In genomic region chr1:1157426-1157913, GRCh38 we compare ENCODE assay signal across 8 cellular contexts. TPM values are rescaled to one million over a fixed set of nuclear protein-coding genes. Genes with fewer than 3 reads are reported as not detected.
A peak's percentile ranks its signal among the peaks of the same experiment; 100 is the strongest.
DNase-seq lines count a peak whose midpoint lies in the region; ATAC-seq, FAIRE-seq and TF ChIP-seq lines count a peak whose summit lies in the region.

No MANE protein-coding gene starts in this region.

- H3K27ac Mint-ChIP-seq in T-helper 1 cell treated with Interleukin-12 subunit alpha and Interleukin-12 subunit beta and Interleukin-4 antibody, amounts not matched to agents 30 μg/mL and 1 μg/mL, for 36 hours = peak overlapping the region; percentile 76

- peak; percentile 95 for DNase-seq in GM12891 (ENCODE audit: insufficient read length, low spot score)
- DNase-seq in HS-27A (ENCODE audit: low read depth) = peak; percentile 40
- DNase-seq in anterior cingulate cortex (lab: John Stamatoyannopoulos, UW) = peak in 54 of 58 donors; percentile 10 to 86 (median 62)
- DNase-seq in right atrium auricular region (ENCODE audit: low spot score) = peak; percentile 79
- peak; percentile 83 to 92 for DNase-seq in psoas muscle
- no peak for DNase-seq in NCI-H1694 (lab: John Stamatoyannopoulos, UW)
- DNase-seq in NCI-H748 (lab: John Stamatoyannopoulos, UW; ENCODE audit: unreplicated experiment) = no peak

- H3K4me1 ChIP-seq in right atrium auricular region = peaks cover 0 to 15% of the 10 kb centered on the region in 2 donors
- H3K4me1 ChIP-seq in psoas muscle = peaks cover 10% of the 10 kb centered on the region

- peak; percentile 50 for FAIRE-seq in GM12891 (lab: Jason Lieb, UNC)

- peaks cover 11% of the 10 kb centered on the region for H3K36me3 Mint-ChIP-seq in T-helper 1 cell treated with Interleukin-12 subunit alpha and Interleukin-12 subunit beta and Interleukin-4 antibody, amounts not matched to agents 30 μg/mL and 1 μg/mL, for 36 hours (ENCODE audit: low read depth)

- H3K9me3 ChIP-seq in right atrium auricular region (no peaks in the 10 kb centered on the region), psoas muscle (no peaks in the 10 kb centered on the region)

- TF ChIP-seq POLR2A in GM12891 (IDR thresholded peaks at IDR 0.05; ENCODE audit: low read depth, low read length) = no peak

- H3K9me3 Mint-ChIP-seq in T-helper 1 cell treated with Interleukin-12 subunit alpha and Interleukin-12 subunit beta and Interleukin-4 antibody, amounts not matched to agents 30 μg/mL and 1 μg/mL, for 36 hours = peaks cover 22% of the 10 kb centered on the region

- peaks cover 6% of the 10 kb centered on the region for H3K4me1 Mint-ChIP-seq in T-helper 1 cell treated with Interleukin-12 subunit alpha and Interleukin-12 subunit beta and Interleukin-4 antibody, amounts not matched to agents 30 μg/mL and 1 μg/mL, for 36 hours (ENCODE audit: low read depth)

- no peaks in the 10 kb centered on the region for H3K27me3 Mint-ChIP-seq in T-helper 1 cell treated with Interleukin-12 subunit alpha and Interleukin-12 subunit beta and Interleukin-4 antibody, amounts not matched to agents 30 μg/mL and 1 μg/mL, for 36 hours (ENCODE audit: low read depth)

- H3K36me3 ChIP-seq in right atrium auricular region (no peaks in the 10 kb centered on the region), psoas muscle (ENCODE audit: insufficient read depth in 1 of 2, low read depth in 1 of 2) (no peaks in the 10 kb centered on the region)

- H3K27me3 ChIP-seq in right atrium auricular region (no peaks in the 10 kb centered on the region), psoas muscle (ENCODE audit: insufficient read depth in 3 of 3, low read length in 2 of 3) (peaks cover 0 to 34% (median 0%) of the 10 kb centered on the region in 3 donors)

- TF ChIP-seq CTCF in right atrium auricular region (IDR thresholded peaks at IDR 0.05) (no peak), psoas muscle (IDR thresholded peaks at IDR 0.05) (no peak)

- ATAC-seq in psoas muscle = peak; percentile 72 to 88 (median 77)

- WGBS in psoas muscle, 3 donors = 1 to 2% (median 2%) methylated on average over 20 to 29 of the region's 29 CpGs

- peak overlapping the region; percentile 58 to 74 for H3K4me3 ChIP-seq in right atrium auricular region
- peak overlapping the region; percentile 72 for H3K4me3 ChIP-seq in psoas muscle

- H3K4me3 Mint-ChIP-seq in T-helper 1 cell treated with Interleukin-12 subunit alpha and Interleukin-12 subunit beta and Interleukin-4 antibody, amounts not matched to agents 30 μg/mL and 1 μg/mL, for 36 hours = peak overlapping the region; percentile 42

- intact Hi-C loops in psoas muscle (cut with DNase I) = no loop called here

- peak overlapping the region; percentile 93 to 98 for H3K27ac ChIP-seq in right atrium auricular region
- H3K27ac ChIP-seq in psoas muscle = peak overlapping the region; percentile 81

TF ChIP-seq in GM12891, 5 proteins besides CTCF, POLR2A, EP300 and RAD21:
- TF ChIP-seq POU2F2 (IDR thresholded peaks at IDR 0.05; ENCODE audit: low read depth, low read length) (no peak), PAX5 (IDR thresholded peaks at IDR 0.05; ENCODE audit: insufficient read depth, low read length, severe bottlenecking) (no peak), SPI1 (IDR thresholded peaks at IDR 0.05; ENCODE audit: low read depth, low read length) (no peak), TAF1 (IDR thresholded peaks at IDR 0.05; ENCODE audit: low read depth, low read length) (no peak), POLR2AphosphoS5 (IDR thresholded peaks at IDR 0.05; ENCODE audit: low read depth, low read length) (no peak)

RNA-seq across cellular contexts. Expression of gene TTLL10, which starts 16.2 kb away (rescaled TPM):
- not detected for polyA plus RNA-seq in GM12891 (2012; ENCODE audit: low read depth, missing spikeins)
- total RNA-seq in right atrium auricular region (not detected), psoas muscle (under 1 TPM in 1 of 4 donors, not detected in 3; 0.27 TPM)
- under 1 TPM; 0.03 to 0.10 (median 0.10) TPM for polyA plus RNA-seq in psoas muscle

RNA-seq across cellular contexts. Expression of gene C1orf159, which starts 41.6 kb away (rescaled TPM):
- 7.1 TPM for polyA plus RNA-seq in GM12891 (2012; ENCODE audit: low read depth, missing spikeins)
- total RNA-seq in right atrium auricular region (1 to 10 TPM; 4.4 to 4.6 TPM), psoas muscle (1 to 10 TPM; 1.5 to 3.5 (median 2.6) TPM)
- polyA plus RNA-seq in psoas muscle = 1 to 10 TPM; 4.1 to 6.7 (median 4.3) TPM

RNA-seq across cellular contexts. Expression of gene TNFRSF18, which starts 48.9 kb away (rescaled TPM):
- polyA plus RNA-seq in GM12891 (2012; ENCODE audit: low read depth, missing spikeins) = 13.1 TPM
- under 1 TPM in 1 of 2 donors, not detected in 1; 0.55 TPM for total RNA-seq in right atrium auricular region
- under 1 TPM in 1 of 4 donors, not detected in 3; 0.27 TPM for total RNA-seq in psoas muscle
- under 1 TPM; 0.04 to 0.76 (median 0.13) TPM for polyA plus RNA-seq in psoas muscle

RNA-seq across cellular contexts. Expression of gene TNFRSF4, which starts 56.5 kb away (rescaled TPM):
- 13.1 TPM for polyA plus RNA-seq in GM12891 (2012; ENCODE audit: low read depth, missing spikeins)
- total RNA-seq in right atrium auricular region (under 1 TPM; 0.59 to 0.79 TPM), psoas muscle (1 to 10 TPM; 1.4 to 4.6 (median 3.7) TPM)
- 1 to 10 TPM; 1.7 to 3.8 (median 2.6) TPM for polyA plus RNA-seq in psoas muscle

Comparison
In these comparisons a context has a peak if more than half of its experiments do, and no peak if none do; other contexts are left out.
1. DNase-seq: peak in GM12891 (single experiment), HS-27A (single experiment), anterior cingulate cortex (54 of 58), right atrium auricular region (single experiment) and psoas muscle (2 of 2); none in NCI-H1694 (single experiment) and NCI-H748 (single experiment).